9 cellular contexts compared by ENCODE assay signal in the genomic region with DNA sequence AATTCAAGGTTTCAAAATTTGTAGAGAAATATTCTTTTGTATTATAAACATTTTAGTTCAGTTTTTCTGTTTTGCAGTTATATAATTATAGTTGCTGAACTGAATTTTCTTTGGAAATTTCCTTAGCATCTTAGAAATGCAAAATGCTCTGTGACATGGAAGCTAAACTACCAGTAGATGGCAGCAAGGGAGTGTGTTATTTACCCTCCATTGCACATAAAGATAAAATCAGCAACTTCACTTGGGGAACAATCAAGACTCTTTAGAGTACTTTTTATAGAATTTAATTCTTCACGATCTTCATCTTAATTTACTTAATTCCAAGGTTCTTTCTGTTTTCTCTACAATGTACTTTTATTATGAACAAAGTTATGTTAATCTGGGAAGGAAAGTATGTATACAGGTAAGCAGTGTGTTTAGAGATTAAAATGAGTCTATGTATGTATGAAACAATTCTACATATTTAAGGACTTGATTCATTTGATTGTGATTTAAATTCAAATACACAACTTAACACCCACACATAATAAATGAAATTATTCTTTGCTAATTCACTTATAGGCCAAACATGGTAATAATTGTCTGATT.
DNase-seq lines count a peak whose midpoint lies in the region; ATAC-seq, FAIRE-seq and TF ChIP-seq lines count a peak whose summit lies in the region.
"Had no signal": no experiment of that assay in that cellular context is flagged by ENCODE, and none has a peak within 500 bp of the region (broad histone marks: within the 10 kb centered on the region; RNA-seq: fewer than 3 reads in every experiment).

No MANE protein-coding gene starts in this region.

- H3K9ac ChIP-seq in KMS-11: no peak overlapping the region

- no peaks in the 10 kb centered on the region for H3K9me3 ChIP-seq in osteoblast (ENCODE audit: low read depth, low read length)

- peak; percentile 86 for FAIRE-seq in RCC 7860 (lab: Jason Lieb, UNC)

- H3K27me3 ChIP-seq in KMS-11 (ENCODE audit: insufficient read depth, low read depth): no peaks in the 10 kb centered on the region
- no peaks in the 10 kb centered on the region for H3K27me3 ChIP-seq in osteoblast (ENCODE audit: insufficient read depth, low read length)

- H2AFZ ChIP-seq in KMS-11 (ENCODE audit: low read depth): no peak overlapping the region
- no peak overlapping the region for H2AFZ ChIP-seq in osteoblast (ENCODE audit: low read length)

- H3K4me2 ChIP-seq in KMS-11: no peak overlapping the region
- H3K4me2 ChIP-seq in osteoblast (ENCODE audit: insufficient read depth, low read length): no peak overlapping the region

- peak; percentile 67 for ATAC-seq in GM19395 (IDR thresholded peaks at IDR 0.05; ENCODE audit: unreplicated experiment)
- ATAC-seq: naive thymus-derived CD8-positive, alpha-beta T cell had no signal

- no peaks in the 10 kb centered on the region for H3K79me2 ChIP-seq in KMS-11 (ENCODE audit: insufficient read depth, low read depth)
- no peaks in the 10 kb centered on the region for H3K79me2 ChIP-seq in osteoblast (ENCODE audit: insufficient read depth, low read length)

- H3K27ac ChIP-seq in KMS-11: no peak overlapping the region
- H3K27ac ChIP-seq in epithelial cell of prostate: no peak overlapping the region
- no peak overlapping the region for H3K27ac ChIP-seq in osteoblast (ENCODE audit: low read depth, low read length)

- no peak overlapping the region for H3K4me3 ChIP-seq in KMS-11 (IDR thresholded peaks at IDR 0.05; ENCODE audit: insufficient read depth, low read depth, low read length)
- H3K4me3 ChIP-seq in osteoblast (ENCODE audit: insufficient read depth, low read length): no peak overlapping the region

- H4K20me1 ChIP-seq in KMS-11 (ENCODE audit: insufficient read depth) (no peaks in the 10 kb centered on the region), osteoblast (ENCODE audit: insufficient read depth, low read length) (no peaks in the 10 kb centered on the region)

- TF ChIP-seq CTCF in KMS-11 (conservative IDR thresholded peaks at IDR 0.05; ENCODE audit: low read depth, low read length) (peak; percentile 86), osteoblast (IDR thresholded peaks at IDR 0.05; ENCODE audit: extremely low read depth, low read depth, low read length) (peak; percentile 71)

- no peaks in the 10 kb centered on the region for H3K4me1 ChIP-seq in KMS-11 (ENCODE audit: low read depth, poor library complexity, severe bottlenecking)
- no peaks in the 10 kb centered on the region for H3K4me1 ChIP-seq in osteoblast (ENCODE audit: insufficient read depth, low read length)

- H3K36me3 ChIP-seq in KMS-11 (ENCODE audit: insufficient read depth) (no peaks in the 10 kb centered on the region), osteoblast (ENCODE audit: insufficient read depth, low read length) (no peaks in the 10 kb centered on the region)

- DNase-seq in COLO829 (ENCODE audit: low spot score) (peak; percentile 72), RCC 7860 (ENCODE audit: low spot score) (peak; percentile 54), epithelial cell of prostate (ENCODE audit: low read depth, low spot score) (peak; percentile 16), osteoblast (ENCODE audit: insufficient read length, low spot score, missing footprints) (peak; percentile 36)
- no peak for DNase-seq in stimulated activated CD4-positive, alpha-beta T cell treated with anti-CD3 and anti-CD28 coated beads, Interleukin-2, amount 100 ng/mL, for 48 hours
- no peak for DNase-seq in stimulated activated CD4-positive, alpha-beta T cell treated with anti-CD3 and anti-CD28 coated beads, Interleukin-4, amount 100 ng/mL, for 4 hours

Comparison
In these comparisons a context has a peak if more than half of its experiments do, and no peak if none do; other contexts are left out.
1. DNase-seq: peak in COLO829 (single experiment), RCC 7860 (single experiment), epithelial cell of prostate (single experiment) and osteoblast (single experiment); none in stimulated activated CD4-positive, alpha-beta T cell treated with anti-CD3 and anti-CD28 coated beads, Interleukin-2, amount 100 ng/mL, for 48 hours (0 of 2) and stimulated activated CD4-positive, alpha-beta T cell treated with anti-CD3 and anti-CD28 coated beads, Interleukin-4, amount 100 ng/mL, for 4 hours (0 of 2).